ENCODE assay signal across 1 cellular context in the genomic region with DNA sequence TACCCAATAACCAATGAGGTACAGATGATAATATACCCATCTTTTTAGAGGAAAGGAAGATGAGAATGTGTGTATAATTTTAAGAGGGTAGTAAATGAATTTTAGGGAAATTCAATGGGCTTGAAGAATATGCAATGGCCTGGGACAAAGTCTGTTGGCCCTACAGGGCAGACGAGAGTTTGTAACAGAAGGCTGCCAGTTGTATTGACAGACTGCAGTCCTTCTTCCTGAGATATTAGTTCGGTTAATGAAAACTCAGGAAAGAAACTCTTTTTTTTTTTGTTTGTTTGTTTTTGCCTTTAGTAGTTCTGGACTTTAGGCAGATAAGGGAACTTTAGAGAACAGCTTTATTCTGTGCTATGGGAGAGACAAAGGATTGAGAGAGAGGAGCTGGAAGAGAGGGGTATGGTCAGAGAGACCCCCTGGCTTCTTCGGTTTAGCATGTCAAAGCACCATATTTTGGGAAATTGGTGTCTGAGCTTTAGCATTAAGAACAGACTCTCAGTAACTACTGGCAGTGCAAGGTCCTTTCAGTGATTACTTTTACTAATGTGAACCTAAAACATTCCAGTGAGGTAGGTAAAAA.
TF ChIP-seq lines count a peak whose summit lies in the region.

No MANE protein-coding gene starts in this region.

TF ChIP-seq in neural cell, 6 proteins besides CTCF, POLR2A, EP300 and RAD21 (continued from another document):
- TF ChIP-seq REST (IDR thresholded peaks at IDR 0.05; ENCODE audit: borderline replicate concordance) (no peak), TAF1 (IDR thresholded peaks at IDR 0.05; ENCODE audit: low read depth) (no peak)
